ENCODE assay signal across 8 cellular contexts in genomic region chr3:188212308-188212969, GRCh38. TPM values are rescaled to one million over a fixed set of nuclear protein-coding genes. Genes with fewer than 3 reads are reported as not detected.
DNase-seq lines count a peak whose midpoint lies in the region; ATAC-seq and TF ChIP-seq lines count a peak whose summit lies in the region.
"Had no signal": no experiment of that assay in that cellular context is flagged by ENCODE, and none has a peak within 500 bp of the region (broad histone marks: within the 10 kb centered on the region; RNA-seq: fewer than 3 reads in every experiment).

No MANE protein-coding gene starts in this region.

- H3K4me3 ChIP-seq in HUES48 (ENCODE audit: low read depth, low read length) (peak overlapping the region; percentile 15; the same call in 1 of the 2 replicates), coronary artery (peak overlapping the region; percentile 69), lung (no peak overlapping the region), transverse colon (peak overlapping the region in 3 of 4 donors; percentile 8 to 36 (median 29)), testis (no peak overlapping the region)

- no peak for TF ChIP-seq CTCF in coronary artery (IDR thresholded peaks at IDR 0.05)
- TF ChIP-seq CTCF in lung (IDR thresholded peaks at IDR 0.05; ENCODE audit: control extremely low read depth, extremely low read depth) = no peak
- no peak for TF ChIP-seq CTCF in transverse colon (IDR thresholded peaks at IDR 0.05)
- no peak for TF ChIP-seq CTCF in testis (IDR thresholded peaks at IDR 0.05)

- no peaks in the 10 kb centered on the region for H3K9me3 ChIP-seq in HUES48 (ENCODE audit: control insufficient read depth, insufficient read depth, low read length)
- H3K9me3 ChIP-seq in lung (ENCODE audit: control insufficient read depth in 2 of 2, insufficient read depth in 1 of 2, low read length in 1 of 2) = no peaks in the 10 kb centered on the region
- H3K9me3 ChIP-seq in transverse colon = no peaks in the 10 kb centered on the region
- no peaks in the 10 kb centered on the region for H3K9me3 ChIP-seq in testis

- peak overlapping the region; percentile 84 for H3K27ac ChIP-seq in HUES48 (ENCODE audit: low read depth, low read length)
- peak overlapping the region; percentile 94 to 96 for H3K27ac ChIP-seq in coronary artery
- H3K27ac ChIP-seq in lung (ENCODE audit: low read depth in 1 of 2, low read length in 1 of 2) = peak overlapping the region; percentile 58 to 96
- H3K27ac ChIP-seq in transverse colon = peak overlapping the region; percentile 85 to 92 (median 86)
- H3K27ac ChIP-seq in testis = peak overlapping the region in 1 of 2 donors; percentile 33

- peak; percentile 69 for TF ChIP-seq EP300 in transverse colon (IDR thresholded peaks at IDR 0.05; ENCODE audit: low read depth)

- peak overlapping the region; percentile 48 for H3K9ac ChIP-seq in HUES48 (ENCODE audit: low read depth, low read length)

- ATAC-seq in lung (ENCODE audit: insufficient read depth, low FRiP score) = peak; percentile 46
- no peak for ATAC-seq in HG03460 (IDR thresholded peaks at IDR 0.05; ENCODE audit: unreplicated experiment)

- WGBS in lung, 2 donors = 62 to 79% methylated on average over 9 of the region's 9 CpGs
- 36 to 46% methylated on average over 2 to 9 of the region's 9 CpGs for WGBS in transverse colon (ENCODE audit: low coverage in 1 of 2), 2 donors
- 76 to 78% methylated on average over 9 of the region's 9 CpGs for WGBS in testis, 2 donors

- H3K4me1 ChIP-seq in HUES48 (ENCODE audit: control insufficient read depth, insufficient read depth, low read length) = peaks cover 37% of the 10 kb centered on the region
- peaks cover 12 to 28% of the 10 kb centered on the region in 2 donors for H3K4me1 ChIP-seq in lung (ENCODE audit: control insufficient read depth in 2 of 2, insufficient read depth in 2 of 2, low read length in 2 of 2)
- peaks cover 26 to 51% (median 49%) of the 10 kb centered on the region in 4 donors for H3K4me1 ChIP-seq in transverse colon
- peaks cover 5% of the 10 kb centered on the region for H3K4me1 ChIP-seq in testis

- in situ Hi-C loops in transverse colon (cut with MboI; ENCODE audit: low pct_ligation_motif_present in 1 of 4, low pct_unique_long_range_greater_than_20kb in 1 of 4, low sequenced_read_pairs in 3 of 4) = no loop called here

- DNase-seq in coronary artery (ENCODE audit: low spot score) (peak; percentile 87), lung (ENCODE audit: low spot score) (no peak), transverse colon (no peak), testis (no peak), cerebellar cortex (ENCODE audit: low spot score) (no peak)
- DNase-seq: NCI-H1092 had no signal

- H3K27me3 ChIP-seq in HUES48 (ENCODE audit: control insufficient read depth, insufficient read depth, low read length) (no peaks in the 10 kb centered on the region), lung (ENCODE audit: control insufficient read depth, insufficient read depth) (no peaks in the 10 kb centered on the region), transverse colon (no peaks in the 10 kb centered on the region), testis (no peaks in the 10 kb centered on the region)

- intact Hi-C loops in transverse colon (cut with DNase I; ENCODE audit: low total_unique reads) (loop anchor here (5.0 to 10.0 kb wide), 3 partner anchors 158 to 732 kb away; no protein-coding TSS in a partner anchor), testis (cut with DNase I; ENCODE audit: low total_unique reads) (no loop called here)

- H3K36me3 ChIP-seq in HUES48 (ENCODE audit: control insufficient read depth, insufficient read depth, low read length) (no peaks in the 10 kb centered on the region), lung (ENCODE audit: control insufficient read depth in 2 of 2, insufficient read depth in 2 of 2, low read length in 2 of 2) (peaks cover 0 to 3% of the 10 kb centered on the region in 2 donors), transverse colon (no peaks in the 10 kb centered on the region), testis (ENCODE audit: low read depth, missing control alignments) (no peaks in the 10 kb centered on the region)

- peak; percentile 38 for TF ChIP-seq POLR2A in transverse colon (IDR thresholded peaks at IDR 0.05)
- no peak for TF ChIP-seq POLR2A in testis (IDR thresholded peaks at IDR 0.05)

RNA-seq across cellular contexts. Expression of gene LPP, which starts 58.5 kb away (rescaled TPM):
- 100 to 1,000 TPM; 118 to 219 TPM for total RNA-seq in lung
- polyA plus RNA-seq in lung = 10 to 100 TPM; 11.1 to 14.5 TPM
- total RNA-seq in transverse colon = 100 to 1,000 TPM; 207 to 592 (median 406) TPM
- total RNA-seq in testis = 100 to 1,000 TPM in 1 of 2 donors, 10 to 100 TPM in 1; 89.9 to 132 TPM
- polyA plus RNA-seq in testis (ENCODE audit: insufficient read depth, low read depth, low replicate concordance) = 135 TPM

Comparison
In these comparisons a context has a peak if more than half of its experiments do, and no peak if none do; other contexts are left out.
1. H3K4me3 ChIP-seq: peak in HUES48 (single experiment), coronary artery (single experiment) and transverse colon (3 of 4); none in lung (single experiment) and testis (0 of 2).